Comparison of ENCODE assay signal across 20 cellular contexts in genomic region chr11:70908223-70908622, GRCh38.
"Had no signal": no experiment of that assay in that cellular context is flagged by ENCODE, and none has a peak within 500 bp of the region (broad histone marks: within the 10 kb centered on the region; RNA-seq: fewer than 3 reads in every experiment).

No MANE protein-coding gene starts in this region.

- H3K9ac ChIP-seq: parathyroid adenoma had no signal

- H3K36me3 ChIP-seq: brain microvascular endothelial cell, colonic mucosa, heart right ventricle, lower lobe of right lung, suprapubic skin, transverse colon, vagina had no signal

- H3K4me1 ChIP-seq: colonic mucosa, heart right ventricle, lower lobe of right lung, parathyroid adenoma, suprapubic skin, vagina had no signal

- H3K27me3 ChIP-seq: brain microvascular endothelial cell, colonic mucosa, transverse colon, vagina had no signal

- FAIRE-seq: endometrium had no signal

- H3K4me1 Mint-ChIP-seq: activated CD4-positive, alpha-beta T cell treated with anti-CD3 and anti-CD28 coated beads, Interleukin-2, amount 10 ng/mL, durations not matched to agents 7 days and 5 days; central memory CD8-positive, alpha-beta T cell had no signal

- H3K9me3 ChIP-seq: colonic mucosa, heart right ventricle, lower lobe of right lung, suprapubic skin, transverse colon, vagina had no signal

- H3K27ac Mint-ChIP-seq: activated CD4-positive, alpha-beta T cell treated with anti-CD3 and anti-CD28 coated beads, Interleukin-2, amount 10 ng/mL, durations not matched to agents 7 days and 5 days; natural killer cell treated with Interleukin-12 subunit alpha and Interleukin-12 subunit beta and Interleukin-15 and Interleukin-18, amount 100 ng/mL, for 72 hours; stimulated activated naive CD8-positive, alpha-beta T cell treated with anti-CD3 and anti-CD28 coated beads, Interleukin-15, Interleukin-2, amounts not matched to agents 100 ng/mL and 50 ng/mL, for 24 hours; T-helper 1 cell treated with Interleukin-12 subunit alpha and Interleukin-12 subunit beta and Interleukin-4 antibody, amounts not matched to agents 30 μg/mL and 1 μg/mL, for 36 hours had no signal

- ATAC-seq: activated CD4-positive, CD25-positive, alpha-beta regulatory T cell treated with anti-CD3 and anti-CD28 coated beads, Interleukin-2, amount 50 U/mL, for 24 hours; activated T-cell treated with anti-CD3 and anti-CD28 coated beads, Interleukin-2, amount 50 U/mL, for 4 hours; heart right ventricle; lower lobe of right lung; natural killer cell treated with Interleukin-12 subunit alpha and Interleukin-12 subunit beta and Interleukin-15 and Interleukin-18, amount 100 ng/mL, for 72 hours had no signal

- H3K4me3 ChIP-seq: colonic mucosa, heart right ventricle, lower lobe of right lung, suprapubic skin, transverse colon, vagina had no signal

- H3K4me3 Mint-ChIP-seq: activated CD4-positive, alpha-beta T cell treated with anti-CD3 and anti-CD28 coated beads, Interleukin-2, amount 10 ng/mL, durations not matched to agents 7 days and 5 days; activated T-cell treated with anti-CD3 and anti-CD28 coated beads, Interleukin-2, amount 50 U/mL, for 4 hours; central memory CD8-positive, alpha-beta T cell; natural killer cell treated with Interleukin-12 subunit alpha and Interleukin-12 subunit beta and Interleukin-15 and Interleukin-18, amount 100 ng/mL, for 72 hours; stimulated activated naive CD8-positive, alpha-beta T cell treated with anti-CD3 and anti-CD28 coated beads, Interleukin-15, Interleukin-2, amounts not matched to agents 100 ng/mL and 50 ng/mL, for 24 hours; T-helper 1 cell treated with Interleukin-12 subunit alpha and Interleukin-12 subunit beta and Interleukin-4 antibody, amounts not matched to agents 30 μg/mL and 1 μg/mL, for 36 hours had no signal

- H3K9me3 Mint-ChIP-seq: activated CD4-positive, alpha-beta T cell treated with anti-CD3 and anti-CD28 coated beads, Interleukin-2, amount 10 ng/mL, durations not matched to agents 7 days and 5 days; activated T-cell treated with anti-CD3 and anti-CD28 coated beads, Interleukin-2, amount 50 U/mL, for 4 hours; central memory CD8-positive, alpha-beta T cell; natural killer cell treated with Interleukin-12 subunit alpha and Interleukin-12 subunit beta and Interleukin-15 and Interleukin-18, amount 100 ng/mL, for 72 hours; stimulated activated naive CD8-positive, alpha-beta T cell treated with anti-CD3 and anti-CD28 coated beads, Interleukin-15, Interleukin-2, amounts not matched to agents 100 ng/mL and 50 ng/mL, for 24 hours; T-helper 1 cell treated with Interleukin-12 subunit alpha and Interleukin-12 subunit beta and Interleukin-4 antibody, amounts not matched to agents 30 μg/mL and 1 μg/mL, for 36 hours had no signal

- H3K36me3 Mint-ChIP-seq: natural killer cell treated with Interleukin-12 subunit alpha and Interleukin-12 subunit beta and Interleukin-15 and Interleukin-18, amount 100 ng/mL, for 72 hours had no signal

- DNase-seq: activated CD4-positive, alpha-beta T cell treated with anti-CD3 and anti-CD28 coated beads, Interleukin-2, amount 10 ng/mL, durations not matched to agents 7 days and 5 days; activated CD8-positive, alpha-beta memory T cell treated with anti-CD3 and anti-CD28 coated beads, Interleukin-2, amount 50 U/mL, for 4 hours; activated naive CD4-positive, alpha-beta T cell treated with anti-CD3 and anti-CD28 coated beads, Interleukin-2, amount 50 U/mL, for 16 hours; activated T-cell treated with anti-CD3 and anti-CD28 coated beads, Interleukin-2, amount 50 U/mL, for 4 hours; brain microvascular endothelial cell; colonic mucosa; erythroblast; heart right ventricle; kidney glomerular epithelial cell; lower lobe of right lung; transverse colon had no signal

- H3K27ac ChIP-seq: brain microvascular endothelial cell, colonic mucosa, heart right ventricle, lower lobe of right lung, parathyroid adenoma, suprapubic skin, transverse colon, vagina had no signal
